In genomic region chr6:3063733-3064700, GRCh38 we compare ENCODE assay signal across 8 cellular contexts. TPM values are rescaled to one million over a fixed set of nuclear protein-coding genes. Genes with fewer than 3 reads are reported as not detected.
A peak's percentile ranks its signal among the peaks of the same experiment; 100 is the strongest.
DNase-seq lines count a peak whose midpoint lies in the region; ATAC-seq, FAIRE-seq and TF ChIP-seq lines count a peak whose summit lies in the region.

No MANE protein-coding gene starts in this region.

- no peak for TF ChIP-seq RAD21 in H1 (IDR thresholded peaks at IDR 0.05 in 1 of 2, conservative IDR thresholded peaks at IDR 0.05 in 1 of 2; ENCODE audit: low read depth in 2 of 2, low read length in 2 of 2)

- peak overlapping the region; percentile 68 for H4K8ac ChIP-seq in H1 (ENCODE audit: extremely low read depth, insufficient read depth, low read length)

- peaks cover 15% of the 10 kb centered on the region; the same call in 1 of the 2 replicates for H3K23me2 ChIP-seq in H1 (ENCODE audit: low read depth, low read length)

- TF ChIP-seq CTCF in H1 (IDR thresholded peaks at IDR 0.05; ENCODE audit: control extremely low read depth in 1 of 3, insufficient read depth in 1 of 3, low read depth in 1 of 3, low read length in 3 of 3): no peak

- no peaks in the 10 kb centered on the region for H3K9me3 Mint-ChIP-seq in CD4-positive, CD25-positive, alpha-beta regulatory T cell

- H3K79me2 ChIP-seq in H1 (ENCODE audit: control insufficient read depth in 1 of 2, insufficient read depth in 2 of 2, low read length in 2 of 2): peaks cover 0 to 9% of the 10 kb centered on the region in 2 experiments; a peak in 2 of 4 replicates

- no peak for FAIRE-seq in H1 (lab: Jason Lieb, UNC)

- H3K27ac Mint-ChIP-seq in CD4-positive, CD25-positive, alpha-beta regulatory T cell: peak overlapping the region; percentile 83 to 92 (median 89)

- peak overlapping the region; percentile 35 for H4K5ac ChIP-seq in H1 (ENCODE audit: insufficient read length, low read depth, low read length)

- no peak overlapping the region for H2BK15ac ChIP-seq in H1 (ENCODE audit: low read length)

- DNase-seq in CD4-positive, CD25-positive, alpha-beta regulatory T cell: peak; percentile 81 to 93 (median 83)
- DNase-seq in NOMO-1 (lab: John Stamatoyannopoulos, UW; ENCODE audit: unreplicated experiment in 2 of 2): peak; percentile 92 to 96
- peak; percentile 76 for DNase-seq in activated CD8-positive, alpha-beta memory T cell treated with anti-CD3 and anti-CD28 coated beads, Interleukin-2, amount 50 U/mL, for 1 hour (ENCODE audit: extremely low read depth)
- DNase-seq in H1 (ENCODE audit: low read depth in 1 of 2, low spot score in 2 of 2): peak; percentile 66 to 86
- DNase-seq in mesenteric fat pad (ENCODE audit: low spot score): peak; percentile 100
- peak; percentile 83 for DNase-seq in stimulated activated CD8-positive, alpha-beta memory T cell treated with anti-CD3 and anti-CD28 coated beads, Interleukin-15, amount 100 ng/mL, for 1 hour (ENCODE audit: low read depth)

- no peak overlapping the region for H3K56ac ChIP-seq in H1 (replicated peaks; ENCODE audit: insufficient read length, low read depth, low read length)

- peak overlapping the region in 2 of 4 experiments; percentile 13 to 19; a peak in 2 of 7 replicates for H3K9ac ChIP-seq in H1 (replicated peaks in 1 of 4; ENCODE audit: extremely low read depth in 1 of 4, low read depth in 3 of 4, low read length in 3 of 4)

- H3K4me1 Mint-ChIP-seq in CD4-positive, CD25-positive, alpha-beta regulatory T cell: peaks cover 22 to 41% (median 27%) of the 10 kb centered on the region in 4 donors

- CTCF ChIA-PET in H1 (lab: Charles Lee; ENCODE audit: partially characterized antibody): interaction anchor here (0.8 to 1.2 kb wide), 3 partner anchors 15 to 83 kb away, joined by 3 to 4 read pairs (median 3); no protein-coding TSS in a partner anchor

- H3K4me3 ChIP-seq in CD4-positive, CD25-positive, alpha-beta regulatory T cell (ENCODE audit: low read depth, low read length): peak overlapping the region; percentile 73
- H3K4me3 ChIP-seq in H1 (ENCODE audit: extremely low read depth in 1 of 4, insufficient read depth in 2 of 4, low read depth in 3 of 4, low read length in 4 of 4): peak overlapping the region; percentile 66 to 79 (median 75)

- H3K4me3 Mint-ChIP-seq in CD4-positive, CD25-positive, alpha-beta regulatory T cell: peak overlapping the region; percentile 90 to 99 (median 92)

- H2AK5ac ChIP-seq in H1 (ENCODE audit: low read depth, low read length): no peak overlapping the region

- peak overlapping the region; percentile 76 for H3K27ac ChIP-seq in CD4-positive, CD25-positive, alpha-beta regulatory T cell (ENCODE audit: insufficient read depth, low read length, poor library complexity, severe bottlenecking)
- H3K27ac ChIP-seq in H1 (ENCODE audit: low read depth, low read length): no peak overlapping the region

- H3K4me1 ChIP-seq in CD4-positive, CD25-positive, alpha-beta regulatory T cell (ENCODE audit: control insufficient read depth, insufficient read depth, low read length, poor library complexity, severe bottlenecking): peaks cover 23% of the 10 kb centered on the region
- H3K4me1 ChIP-seq in H1 (replicated peaks in 1 of 4; ENCODE audit: control insufficient read depth in 3 of 4, insufficient read depth in 4 of 4, low read length in 3 of 4): peaks cover 0 to 2% (median under 1%) of the 10 kb centered on the region in 4 experiments; a peak in 2 of 7 replicates

- no peak for TF ChIP-seq EP300 in H1 (IDR thresholded peaks at IDR 0.05; ENCODE audit: borderline replicate concordance in 1 of 2, low read depth in 2 of 2, low read length in 2 of 2)

- H3K36me3 Mint-ChIP-seq in CD4-positive, CD25-positive, alpha-beta regulatory T cell: no peaks in the 10 kb centered on the region

- peak overlapping the region; percentile 22 for H2BK120ac ChIP-seq in H1 (replicated peaks; ENCODE audit: low read depth, low read length)

- peak overlapping the region; percentile 54 to 73 for H3K4me2 ChIP-seq in H1 (ENCODE audit: insufficient read depth in 1 of 2, low read depth in 2 of 2, low read length in 2 of 2)

- peak overlapping the region; percentile 80; the same call in 1 of the 2 replicates for H2BK12ac ChIP-seq in H1 (ENCODE audit: low read depth, low read length)

- no peak overlapping the region for H3K14ac ChIP-seq in H1 (ENCODE audit: insufficient read length)

- H3K18ac ChIP-seq in H1 (ENCODE audit: extremely low read depth, low read length): peak overlapping the region; percentile 32; the same call in 1 of the 2 replicates

- no peak for TF ChIP-seq POLR2A in H1 (IDR thresholded peaks at IDR 0.05; ENCODE audit: control extremely low read depth in 1 of 2, low read depth in 2 of 2, low read length in 2 of 2)

- no peak overlapping the region for H4K91ac ChIP-seq in H1 (replicated peaks; ENCODE audit: insufficient read length, low read length)

- H4K20me1 ChIP-seq in H1 (replicated peaks in 1 of 2; ENCODE audit: control insufficient read depth in 1 of 2, insufficient read depth in 2 of 2, low read length in 2 of 2): peaks cover 0 to 1% of the 10 kb centered on the region in 2 experiments

- no peaks in the 10 kb centered on the region for H3K27me3 ChIP-seq in CD4-positive, CD25-positive, alpha-beta regulatory T cell (ENCODE audit: control insufficient read depth, insufficient read depth, low read length)
- no peaks in the 10 kb centered on the region for H3K27me3 ChIP-seq in H1 (replicated peaks in 1 of 4; ENCODE audit: control insufficient read depth in 3 of 4, extremely low read depth in 1 of 4, insufficient read depth in 3 of 4, low read length in 3 of 4)

- peak overlapping the region; percentile 87; the same call in 1 of the 2 replicates for H2AFZ ChIP-seq in H1 (ENCODE audit: low read length)

- H2BK5ac ChIP-seq in H1 (ENCODE audit: low read depth, low read length): no peak overlapping the region; the same call in 1 of the 2 replicates

- POLR2A ChIA-PET in H1 (lab: Charles Lee; ENCODE audit: partially characterized antibody): interaction anchor here (0.6 to 1.9 kb wide), 8 partner anchors 10 to 295 kb away, joined by 3 to 6 read pairs (median 4); partner anchors contain the start of genes NQO2 and SERPINB6

- no peaks in the 10 kb centered on the region for H3K36me3 ChIP-seq in CD4-positive, CD25-positive, alpha-beta regulatory T cell (ENCODE audit: control insufficient read depth, insufficient read depth, low read length)
- H3K36me3 ChIP-seq in H1 (ENCODE audit: control insufficient read depth in 2 of 4, insufficient read depth in 4 of 4, low read length in 3 of 4): peaks cover 0 to 8% (median 0%) of the 10 kb centered on the region in 4 experiments; a peak in 1 of 8 replicates

- H3K27me3 Mint-ChIP-seq in CD4-positive, CD25-positive, alpha-beta regulatory T cell: peaks cover 2% of the 10 kb centered on the region

- H3K79me1 ChIP-seq in H1 (ENCODE audit: low read depth, low read length): no peaks in the 10 kb centered on the region

- peak; percentile 83 to 84 for ATAC-seq in CD4-positive, CD25-positive, alpha-beta regulatory T cell (ENCODE audit: low read depth in 2 of 2)
- peak; percentile 65 for ATAC-seq in GM19372 (IDR thresholded peaks at IDR 0.05; ENCODE audit: low read depth, unreplicated experiment)
- peak; percentile 34 for ATAC-seq in HG03558 (IDR thresholded peaks at IDR 0.05; ENCODE audit: extremely low read depth, unreplicated experiment)

- H2BK20ac ChIP-seq in H1 (ENCODE audit: low read length): no peak overlapping the region

- H3K4ac ChIP-seq in H1 (replicated peaks; ENCODE audit: insufficient read length, low read depth, low read length): no peak overlapping the region

- H3K9me3 ChIP-seq in CD4-positive, CD25-positive, alpha-beta regulatory T cell (ENCODE audit: control insufficient read depth in 2 of 2, low read length in 2 of 2): no peaks in the 10 kb centered on the region
- H3K9me3 ChIP-seq in H1 (ENCODE audit: insufficient read depth in 2 of 2, low read depth in 1 of 2, low read length in 1 of 2): peaks cover 4 to 7% of the 10 kb centered on the region in 2 experiments; a peak in 2 of 4 replicates

- 1% methylated on average over 56 of the region's 85 CpGs; no CpG with 5 or more reads in 1 of the 2 experiments for WGBS in H1 (ENCODE audit: extremely low coverage in 1 of 2, insufficient coverage in 1 of 2, insufficient read length in 1 of 2, insufficient replicate concordance in 2 of 2, low coverage in 1 of 2, low lambda C conversion rate in 2 of 2, missing lambda C conversion rate in 1 of 2), 2 experiments

- no peak overlapping the region for H3K23ac ChIP-seq in H1 (ENCODE audit: insufficient read length)

TF ChIP-seq in H1, 55 proteins besides CTCF, POLR2A, EP300 and RAD21 (continues in another document):
- TF ChIP-seq GABPA (IDR thresholded peaks at IDR 0.05; ENCODE audit: borderline replicate concordance, insufficient read depth, low read length) (no peak), KDM4A (IDR thresholded peaks at IDR 0.05; ENCODE audit: low read depth, low read length, severe bottlenecking) (peak; percentile 99)

RNA-seq across cellular contexts. Expression of gene RIPK1, which starts 4.3 kb away (rescaled TPM):
- 27.1 TPM for total RNA-seq in CD4-positive, CD25-positive, alpha-beta regulatory T cell
- 10 to 100 TPM; 19.4 to 22.4 (median 21.2) TPM for polyA plus RNA-seq in CD4-positive, CD25-positive, alpha-beta regulatory T cell
- total RNA-seq in H1 (2021; fragmentation: NEBNext Ultra II Directional; extraction: Animal tissue kit (Norgen Biotek cat#: 25700)): 20.7 and 22.9 TPM in 2 replicates
- polyA plus RNA-seq in H1 (2011; rRNA removed): 5.5 and 5.9 TPM in 2 replicates
- 9.7 TPM for polyA plus RNA-seq in H1 (2011; cell fraction: cytosol; rRNA removed)
- 8.1 TPM for polyA plus RNA-seq in H1 (2011; cell fraction: nucleus; rRNA removed)
- polyA plus RNA-seq in H1 (2012, experiment 1 of 2): 9.6 to 15.1 TPM (median 12.2 TPM) in 4 replicates
- polyA plus RNA-seq in H1 (2012, experiment 2 of 2): 1.5 TPM
- polyA plus RNA-seq in H1 (2013, experiment 1 of 2): 11.9 TPM
- 12.2 TPM for polyA plus RNA-seq in H1 (2013, experiment 2 of 2)
- 12.2 and 18.1 TPM in 2 replicates for polyA minus RNA-seq in H1 (2011; rRNA and poly(A)+ RNA removed)
- 6.1 TPM for polyA minus RNA-seq in H1 (2011; cell fraction: cytosol; rRNA and poly(A)+ RNA removed)
- 6.8 TPM for polyA minus RNA-seq in H1 (2011; cell fraction: nucleus; rRNA and poly(A)+ RNA removed)
- 29.1 TPM for total RNA-seq in mesenteric fat pad

RNA-seq across cellular contexts. Expression of gene BPHL, which starts 54.5 kb away (rescaled TPM):
- total RNA-seq in CD4-positive, CD25-positive, alpha-beta regulatory T cell: 6.8 TPM
- polyA plus RNA-seq in CD4-positive, CD25-positive, alpha-beta regulatory T cell: 10 to 100 TPM in 1 of 4 donors, 1 to 10 TPM in 3; 5.8 to 13.9 (median 7.5) TPM
- total RNA-seq in H1 (2021; fragmentation: NEBNext Ultra II Directional; extraction: Animal tissue kit (Norgen Biotek cat#: 25700)): 36.4 and 36.6 TPM in 2 replicates
- polyA plus RNA-seq in H1 (2011; rRNA removed): 21.8 and 24.4 TPM in 2 replicates
- polyA plus RNA-seq in H1 (2011; cell fraction: cytosol; rRNA removed): 30.2 TPM
- 25.8 TPM for polyA plus RNA-seq in H1 (2011; cell fraction: nucleus; rRNA removed)
- 38.7 to 44.5 TPM (median 39.5 TPM) in 4 replicates for polyA plus RNA-seq in H1 (2012, experiment 1 of 2)
- polyA plus RNA-seq in H1 (2012, experiment 2 of 2): 19.9 TPM
- polyA plus RNA-seq in H1 (2013, experiment 1 of 2): 38.8 TPM
- 35.0 TPM for polyA plus RNA-seq in H1 (2013, experiment 2 of 2)
- polyA minus RNA-seq in H1 (2011; rRNA and poly(A)+ RNA removed): 17.2 and 21.9 TPM in 2 replicates
- 14.6 TPM for polyA minus RNA-seq in H1 (2011; cell fraction: cytosol; rRNA and poly(A)+ RNA removed)
- polyA minus RNA-seq in H1 (2011; cell fraction: nucleus; rRNA and poly(A)+ RNA removed): 29.6 TPM
- total RNA-seq in mesenteric fat pad: 25.1 TPM
